ENCODE assay signal across 20 cellular contexts in genomic region chr14:32497233-32497632, GRCh38.
DNase-seq lines count a peak whose midpoint lies in the region; ATAC-seq and TF ChIP-seq lines count a peak whose summit lies in the region.
"Had no signal": no experiment of that assay in that cellular context is flagged by ENCODE, and none has a peak within 500 bp of the region (broad histone marks: within the 10 kb centered on the region; RNA-seq: fewer than 3 reads in every experiment).

No MANE protein-coding gene starts in this region.

- H3K4me3 ChIP-seq in right cardiac atrium (ENCODE audit: low read length) (peak overlapping the region; percentile 84), osteoblast (ENCODE audit: insufficient read depth, low read length) (no peak overlapping the region), aorta (ENCODE audit: low read length in 2 of 2) (peak overlapping the region; percentile 34 to 39)
- H3K4me3 ChIP-seq: BLaER1 had no signal

- H3K27me3 ChIP-seq in right cardiac atrium (ENCODE audit: control insufficient read depth, insufficient read depth): no peaks in the 10 kb centered on the region
- no peaks in the 10 kb centered on the region for H3K27me3 ChIP-seq in osteoblast (ENCODE audit: insufficient read depth, low read length)
- H3K27me3 ChIP-seq in aorta (ENCODE audit: control insufficient read depth in 1 of 2, insufficient read depth in 2 of 2, low read length in 1 of 2): no peaks in the 10 kb centered on the region
- H3K27me3 ChIP-seq: BLaER1 had no signal

- no peaks in the 10 kb centered on the region for H4K20me1 ChIP-seq in osteoblast (ENCODE audit: insufficient read depth, low read length)
- H4K20me1 ChIP-seq: BLaER1 had no signal

- no peaks in the 10 kb centered on the region for H3K79me2 ChIP-seq in osteoblast (ENCODE audit: insufficient read depth, low read length)

- TF ChIP-seq CTCF in osteoblast (IDR thresholded peaks at IDR 0.05; ENCODE audit: extremely low read depth, low read depth, low read length): no peak

- H3K36me3 ChIP-seq in osteoblast (ENCODE audit: insufficient read depth, low read length): no peaks in the 10 kb centered on the region
- H3K36me3 ChIP-seq in aorta (ENCODE audit: control insufficient read depth in 1 of 2, insufficient read depth in 2 of 2, low read length in 1 of 2): no peaks in the 10 kb centered on the region
- H3K36me3 ChIP-seq: BLaER1 had no signal

- H2AFZ ChIP-seq in osteoblast (ENCODE audit: low read length): peak overlapping the region; percentile 27

- no peak for DNase-seq in right cardiac atrium
- no peak for DNase-seq in cardiac septum (ENCODE audit: low spot score)
- DNase-seq in osteoblast (ENCODE audit: insufficient read length, low spot score, missing footprints): no peak
- no peak for DNase-seq in aorta
- no peak for DNase-seq in germinal center (ENCODE audit: low spot score)
- DNase-seq: activated CD4-positive, CD25-positive, alpha-beta regulatory T cell treated with anti-CD3 and anti-CD28 coated beads, Interleukin-2, amount 50 U/mL, for 72 hours; activated CD8-positive, alpha-beta T cell treated with anti-CD3 and anti-CD28 coated beads, Interleukin-2, amount 10 ng/mL, durations not matched to agents 7 days and 5 days; DMS79 treated with DMSO at 0.1 percent for 48 hours; head of caudate nucleus; KG1; NCI-H1417; NCI-H2107; NCI-H774; nucleus accumbens; stimulated activated CD4-positive, alpha-beta T cell treated with anti-CD3 and anti-CD28 coated beads, Interleukin-2, amount 100 ng/mL, for 48 hours had no signal

- intact Hi-C loops in right cardiac atrium (cut with DNase I) (no loop called here), cardiac septum (cut with DNase I) (no loop called here), aorta (cut with DNase I) (no loop called here)

- peaks cover 2% of the 10 kb centered on the region for H3K4me1 ChIP-seq in right cardiac atrium (ENCODE audit: control insufficient read depth, insufficient read depth, low read length)
- peaks cover 14% of the 10 kb centered on the region for H3K4me1 ChIP-seq in osteoblast (ENCODE audit: insufficient read depth, low read length)
- H3K4me1 ChIP-seq in aorta (ENCODE audit: control insufficient read depth in 1 of 2, insufficient read depth in 2 of 2, low read length in 2 of 2): peaks cover 3 to 17% of the 10 kb centered on the region in 2 donors
- H3K4me1 ChIP-seq: BLaER1 had no signal

- ATAC-seq in right cardiac atrium: no peak
- no peak for ATAC-seq in aorta (ENCODE audit: low FRiP score)
- ATAC-seq in GM18858 (IDR thresholded peaks at IDR 0.05; ENCODE audit: unreplicated experiment): no peak
- no peak for ATAC-seq in HG03571 (IDR thresholded peaks at IDR 0.05; ENCODE audit: unreplicated experiment)
- ATAC-seq: activated CD8-positive, alpha-beta T cell treated with anti-CD3 and anti-CD28 coated beads, Interleukin-2, amount 10 ng/mL, durations not matched to agents 7 days and 5 days; HCT116 had no signal

- H3K9me3 ChIP-seq in right cardiac atrium (ENCODE audit: control insufficient read depth, low read length) (no peaks in the 10 kb centered on the region), osteoblast (ENCODE audit: low read depth, low read length) (no peaks in the 10 kb centered on the region), aorta (ENCODE audit: control insufficient read depth, low read length) (no peaks in the 10 kb centered on the region)
- H3K9me3 ChIP-seq: BLaER1 had no signal

- H3K27ac ChIP-seq in right cardiac atrium (ENCODE audit: low read length) (no peak overlapping the region), cingulate gyrus (ENCODE audit: low read depth, low read length) (peak overlapping the region; percentile 25), osteoblast (ENCODE audit: low read depth, low read length) (peak overlapping the region; percentile 5), aorta (ENCODE audit: low read depth in 1 of 2, low read length in 2 of 2) (no peak overlapping the region)
- H3K27ac ChIP-seq: BLaER1 had no signal

- no peak overlapping the region for H3K4me2 ChIP-seq in osteoblast (ENCODE audit: insufficient read depth, low read length)
- H3K4me2 ChIP-seq: BLaER1 had no signal

Comparison
In these comparisons a context has a peak if more than half of its experiments do, and no peak if none do; other contexts are left out.
1. H3K27ac ChIP-seq: peak in cingulate gyrus (single experiment) and osteoblast (single experiment); none in right cardiac atrium (single experiment) and aorta (0 of 2).